14 cellular contexts compared by ENCODE assay signal in the genomic region with DNA sequence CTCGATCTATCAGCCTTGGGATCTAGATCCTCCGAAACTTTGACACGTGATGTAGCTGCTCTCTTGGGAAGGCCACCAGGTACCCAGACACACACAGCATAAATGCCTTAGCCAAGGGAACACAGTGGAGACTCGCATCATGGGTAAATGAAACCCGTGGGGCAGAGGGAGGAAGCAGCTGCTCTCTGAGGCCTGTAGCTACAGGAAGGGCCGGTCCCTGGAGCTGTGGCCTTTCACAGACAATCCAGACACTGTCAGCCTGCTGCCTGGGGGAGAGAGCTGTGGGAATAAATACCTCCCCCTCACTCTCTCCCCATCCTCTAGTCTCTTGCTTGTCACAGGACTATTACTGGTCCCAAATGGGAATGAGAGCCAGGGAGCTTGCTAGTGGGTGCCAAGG.
DNase-seq lines count a peak whose midpoint lies in the region; ATAC-seq and TF ChIP-seq lines count a peak whose summit lies in the region.
"Had no signal": no experiment of that assay in that cellular context is flagged by ENCODE, and none has a peak within 500 bp of the region (broad histone marks: within the 10 kb centered on the region; RNA-seq: fewer than 3 reads in every experiment).

No MANE protein-coding gene starts in this region.

- no peaks in the 10 kb centered on the region for H3K36me3 Mint-ChIP-seq in stimulated activated effector memory CD8-positive, alpha-beta T cell treated with anti-CD3 and anti-CD28 coated beads, Interleukin-12 subunit alpha, Interleukin-12 subunit beta, amount 100 ng/mL, for 72 hours
- no peaks in the 10 kb centered on the region for H3K36me3 Mint-ChIP-seq in effector memory CD8-positive, alpha-beta T cell (ENCODE audit: insufficient read depth)
- H3K36me3 Mint-ChIP-seq: CD4-positive, CD25-positive, alpha-beta regulatory T cell had no signal

- ATAC-seq in Right ventricle myocardium inferior: no peak
- peak; percentile 14 for ATAC-seq in stimulated activated effector memory CD8-positive, alpha-beta T cell treated with anti-CD3 and anti-CD28 coated beads, Interleukin-12 subunit alpha, Interleukin-12 subunit beta, amount 100 ng/mL, for 72 hours
- no peak for ATAC-seq in effector memory CD8-positive, alpha-beta T cell (replicated peaks)
- ATAC-seq: PC-3 had no signal

- H3K4me1 Mint-ChIP-seq in stimulated activated effector memory CD8-positive, alpha-beta T cell treated with anti-CD3 and anti-CD28 coated beads, Interleukin-12 subunit alpha, Interleukin-12 subunit beta, amount 100 ng/mL, for 72 hours: no peaks in the 10 kb centered on the region
- H3K4me1 Mint-ChIP-seq in effector memory CD8-positive, alpha-beta T cell (ENCODE audit: low read depth in 2 of 2): no peaks in the 10 kb centered on the region

- H3K27me3 ChIP-seq in left ventricle myocardium inferior (ENCODE audit: low read depth): peaks cover 2% of the 10 kb centered on the region

- no peaks in the 10 kb centered on the region for H3K9me3 Mint-ChIP-seq in stimulated activated effector memory CD8-positive, alpha-beta T cell treated with anti-CD3 and anti-CD28 coated beads, Interleukin-12 subunit alpha, Interleukin-12 subunit beta, amount 100 ng/mL, for 72 hours
- no peaks in the 10 kb centered on the region for H3K9me3 Mint-ChIP-seq in effector memory CD8-positive, alpha-beta T cell

- in situ Hi-C loops in SK-MEL-5 (cut with HindIII; ENCODE audit: low pct_unique_long_range_greater_than_20kb, low sequenced_read_pairs): no loop called here

- no peak overlapping the region for H3K27ac Mint-ChIP-seq in stimulated activated effector memory CD8-positive, alpha-beta T cell treated with anti-CD3 and anti-CD28 coated beads, Interleukin-12 subunit alpha, Interleukin-12 subunit beta, amount 100 ng/mL, for 72 hours
- no peak overlapping the region for H3K27ac Mint-ChIP-seq in effector memory CD8-positive, alpha-beta T cell
- H3K27ac Mint-ChIP-seq: CD4-positive, CD25-positive, alpha-beta regulatory T cell had no signal

- peaks cover 9 to 19% of the 10 kb centered on the region in 2 donors for H3K27me3 Mint-ChIP-seq in effector memory CD8-positive, alpha-beta T cell

- TF ChIP-seq CTCF in left ventricle myocardium inferior (IDR thresholded peaks at IDR 0.05; ENCODE audit: borderline replicate concordance): no peak

- intact Hi-C loops in left ventricle myocardium inferior (cut with micrococcal nuclease): no loop called here
- intact Hi-C loops in Right ventricle myocardium inferior (cut with DNase I): no loop called here

- H3K4me1 ChIP-seq in left ventricle myocardium inferior: peaks cover 14% of the 10 kb centered on the region
- H3K4me1 ChIP-seq: HAP-1 had no signal

- no peak overlapping the region for H3K4me3 ChIP-seq in left ventricle myocardium inferior
- H3K4me3 ChIP-seq: HAP-1 had no signal

- H3K27ac ChIP-seq in left ventricle myocardium inferior (replicated peaks): peak overlapping the region; percentile 33

- H3K4me3 Mint-ChIP-seq in stimulated activated effector memory CD8-positive, alpha-beta T cell treated with anti-CD3 and anti-CD28 coated beads, Interleukin-12 subunit alpha, Interleukin-12 subunit beta, amount 100 ng/mL, for 72 hours: no peak overlapping the region
- H3K4me3 Mint-ChIP-seq in effector memory CD8-positive, alpha-beta T cell: no peak overlapping the region
- H3K4me3 Mint-ChIP-seq: CD4-positive, CD25-positive, alpha-beta regulatory T cell had no signal

- DNase-seq in left ventricle myocardium inferior (no peak), Right ventricle myocardium inferior (ENCODE audit: missing footprints) (no peak), SK-MEL-5 (ENCODE audit: low read depth, low spot score) (peak; percentile 92), medulla oblongata (ENCODE audit: extremely low spot score) (peak; percentile 21), occipital lobe (lab: John Stamatoyannopoulos, UW) (no peak), HCEC 1CT (no peak)
- no peak for DNase-seq in stimulated activated effector memory CD8-positive, alpha-beta T cell treated with anti-CD3 and anti-CD28 coated beads, Interleukin-12 subunit alpha, Interleukin-12 subunit beta, amount 100 ng/mL, for 72 hours (ENCODE audit: low spot score in 2 of 2)
- no peak for DNase-seq in effector memory CD8-positive, alpha-beta T cell
- DNase-seq: CD4-positive, CD25-positive, alpha-beta regulatory T cell; NCI-H1105 treated with DMSO at 0.1 percent for 48 hours; NCI-H187; NCI-H345; PC-3 had no signal

- no peaks in the 10 kb centered on the region for H3K9me3 ChIP-seq in left ventricle myocardium inferior (replicated peaks)
- H3K9me3 ChIP-seq: HAP-1 had no signal

- no peaks in the 10 kb centered on the region for H3K36me3 ChIP-seq in left ventricle myocardium inferior
- H3K36me3 ChIP-seq: HAP-1 had no signal

Comparison
In these comparisons a context has a peak if more than half of its experiments do, and no peak if none do; other contexts are left out.
1. DNase-seq: peak in SK-MEL-5 (single experiment) and medulla oblongata (single experiment); none in left ventricle myocardium inferior (single experiment), Right ventricle myocardium inferior (single experiment), stimulated activated effector memory CD8-positive, alpha-beta T cell treated with anti-CD3 and anti-CD28 coated beads, Interleukin-12 subunit alpha, Interleukin-12 subunit beta, amount 100 ng/mL, for 72 hours (0 of 2), effector memory CD8-positive, alpha-beta T cell (0 of 3), occipital lobe (single experiment) and HCEC 1CT (single experiment).